ENCODE assay signal across 15 cellular contexts in genomic region chr14:67938046-67938445, GRCh38.
"Had no signal": no experiment of that assay in that cellular context is flagged by ENCODE, and none has a peak within 500 bp of the region (broad histone marks: within the 10 kb centered on the region; RNA-seq: fewer than 3 reads in every experiment).

No MANE protein-coding gene starts in this region.

- H3K36me3 Mint-ChIP-seq: activated naive CD8-positive, alpha-beta T cell treated with anti-CD3 and anti-CD28 coated beads, Interleukin-2, amount 10 ng/mL, durations not matched to agents 7 days and 5 days; naive thymus-derived CD4-positive, alpha-beta T cell had no signal

- H3K9me3 Mint-ChIP-seq: activated CD4-positive, alpha-beta T cell treated with anti-CD3 and anti-CD28 coated beads, Interleukin-2, amount 10 ng/mL, durations not matched to agents 7 days and 5 days; activated naive CD8-positive, alpha-beta T cell treated with anti-CD3 and anti-CD28 coated beads, Interleukin-2, amount 10 ng/mL, durations not matched to agents 7 days and 5 days; activated T-helper 1 cell treated with anti-CD3 and anti-CD28 coated beads, Interleukin-12 subunit alpha, Interleukin-12 subunit beta, Interleukin-2, Interleukin-4 antibody, amounts not matched to agents 30 ng/mL and 10 ng/mL and 1 ng/mL, durations not matched to agents 14 hours and 24 hours and 36 hours; endodermal cell; naive thymus-derived CD4-positive, alpha-beta T cell had no signal

- H3K27me3 ChIP-seq: breast epithelium, gastroesophageal sphincter had no signal

- H3K4me3 Mint-ChIP-seq: activated CD4-positive, alpha-beta T cell treated with anti-CD3 and anti-CD28 coated beads, Interleukin-2, amount 10 ng/mL, durations not matched to agents 7 days and 5 days; activated naive CD8-positive, alpha-beta T cell treated with anti-CD3 and anti-CD28 coated beads, Interleukin-2, amount 10 ng/mL, durations not matched to agents 7 days and 5 days; activated T-helper 1 cell treated with anti-CD3 and anti-CD28 coated beads, Interleukin-12 subunit alpha, Interleukin-12 subunit beta, Interleukin-2, Interleukin-4 antibody, amounts not matched to agents 30 ng/mL and 10 ng/mL and 1 ng/mL, durations not matched to agents 14 hours and 24 hours and 36 hours; endodermal cell; naive thymus-derived CD4-positive, alpha-beta T cell; T-helper 17 cell had no signal

- H3K27ac Mint-ChIP-seq: activated CD4-positive, alpha-beta T cell treated with anti-CD3 and anti-CD28 coated beads, Interleukin-2, amount 10 ng/mL, durations not matched to agents 7 days and 5 days; activated naive CD8-positive, alpha-beta T cell treated with anti-CD3 and anti-CD28 coated beads, Interleukin-2, amount 10 ng/mL, durations not matched to agents 7 days and 5 days; activated T-helper 1 cell treated with anti-CD3 and anti-CD28 coated beads, Interleukin-12 subunit alpha, Interleukin-12 subunit beta, Interleukin-2, Interleukin-4 antibody, amounts not matched to agents 30 ng/mL and 10 ng/mL and 1 ng/mL, durations not matched to agents 14 hours and 24 hours and 36 hours; endodermal cell; naive thymus-derived CD4-positive, alpha-beta T cell; T-helper 17 cell had no signal

- H3K4me3 ChIP-seq: breast epithelium, gastroesophageal sphincter, mucosa of descending colon had no signal

- H3K36me3 ChIP-seq: breast epithelium, gastroesophageal sphincter had no signal

- H3K9me3 ChIP-seq: breast epithelium, gastroesophageal sphincter, mucosa of descending colon had no signal

- ATAC-seq: gastroesophageal sphincter; left lobe of liver; mucosa of descending colon; naive thymus-derived CD4-positive, alpha-beta T cell; T-helper 17 cell had no signal

- DNase-seq: activated CD4-positive, alpha-beta T cell treated with anti-CD3 and anti-CD28 coated beads, Interleukin-2, amount 10 ng/mL, durations not matched to agents 7 days and 5 days; activated naive CD4-positive, alpha-beta T cell; activated naive CD8-positive, alpha-beta T cell treated with anti-CD3 and anti-CD28 coated beads, Interleukin-2, amount 10 ng/mL, durations not matched to agents 7 days and 5 days; anterior cingulate cortex; endodermal cell; mucosa of descending colon; naive thymus-derived CD4-positive, alpha-beta T cell; stimulated activated CD4-positive, alpha-beta T cell treated with anti-CD3 and anti-CD28 coated beads, Interleukin-4, amount 100 ng/mL, for 24 hours; stimulated activated naive CD4-positive, alpha-beta T cell; substantia nigra; T-helper 17 cell had no signal

- H3K27ac ChIP-seq: gastroesophageal sphincter had no signal

- H3K27me3 Mint-ChIP-seq: activated CD4-positive, alpha-beta T cell treated with anti-CD3 and anti-CD28 coated beads, Interleukin-2, amount 10 ng/mL, durations not matched to agents 7 days and 5 days; activated naive CD8-positive, alpha-beta T cell treated with anti-CD3 and anti-CD28 coated beads, Interleukin-2, amount 10 ng/mL, durations not matched to agents 7 days and 5 days; naive thymus-derived CD4-positive, alpha-beta T cell; T-helper 17 cell had no signal
